In the genomic region with DNA sequence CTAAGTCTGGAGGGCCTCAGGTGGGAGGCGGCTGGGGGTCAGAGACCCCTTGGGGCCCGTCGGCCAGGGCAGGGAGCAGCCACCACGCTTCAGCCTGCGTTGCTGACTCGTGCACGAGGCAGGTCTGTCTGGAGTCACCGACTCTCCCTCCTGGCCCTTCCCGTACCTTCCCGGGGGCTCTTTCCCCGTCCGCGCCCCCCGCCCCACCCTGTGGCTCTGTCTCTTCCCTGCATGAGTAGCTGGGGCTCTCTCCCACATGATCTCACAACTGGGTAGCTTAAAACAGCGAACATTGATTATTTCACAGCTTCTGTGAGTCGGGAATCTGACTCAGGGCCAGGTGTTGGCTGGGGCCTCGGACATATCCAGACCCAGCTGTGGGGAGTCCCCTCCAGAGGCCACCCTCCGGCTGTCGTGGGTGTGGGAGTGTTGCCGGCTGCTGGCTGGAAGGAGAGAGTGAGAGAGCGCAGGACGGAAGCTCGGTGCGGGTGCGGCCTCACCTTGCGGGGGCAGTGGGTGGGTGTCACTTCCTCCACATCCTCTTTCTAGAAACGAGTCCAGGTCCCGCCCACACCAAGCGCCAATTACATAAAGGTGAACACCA, we compare ENCODE assay signal across 7 cellular contexts. TPM values are rescaled to one million over a fixed set of nuclear protein-coding genes. Genes with fewer than 3 reads are reported as not detected.
DNase-seq lines count a peak whose midpoint lies in the region; ATAC-seq and TF ChIP-seq lines count a peak whose summit lies in the region.

No MANE protein-coding gene starts in this region.

- H3K9me3 ChIP-seq in SK-N-MC (ENCODE audit: low read depth, low read length) = no peaks in the 10 kb centered on the region

- H3K4me3 ChIP-seq in SK-N-MC = no peak overlapping the region
- no peak overlapping the region for H3K4me3 ChIP-seq in kidney epithelial cell (ENCODE audit: low read depth, low read length)

- ATAC-seq in GM21825 (IDR thresholded peaks at IDR 0.05; ENCODE audit: unreplicated experiment) = no peak
- no peak for ATAC-seq in HG03442 (IDR thresholded peaks at IDR 0.05; ENCODE audit: unreplicated experiment)

- H3K9ac ChIP-seq in SK-N-MC (ENCODE audit: insufficient read length) = no peak overlapping the region

- peak overlapping the region; percentile 91 for H3K27ac ChIP-seq in SK-N-MC

- no peaks in the 10 kb centered on the region for H3K27me3 ChIP-seq in kidney epithelial cell (ENCODE audit: control insufficient read depth, insufficient read depth, low read length)

- no peak for DNase-seq in SK-N-MC (ENCODE audit: low read depth, low spot score)
- peak; percentile 46 for DNase-seq in activated effector memory CD4-positive, alpha-beta T cell treated with Interleukin-2 at 50 U/mL for 16 hours
- peak; percentile 54 for DNase-seq in kidney epithelial cell (ENCODE audit: low read depth)
- DNase-seq in stimulated activated naive CD4-positive, alpha-beta T cell (lab: John Stamatoyannopoulos, UW) = peak in 4 of 6 experiments; percentile 26 to 67 (median 55)
- no peak for DNase-seq in G401 (ENCODE audit: low spot score)

- in situ Hi-C loops in G401 (cut with HindIII; ENCODE audit: low sequenced_read_pairs) = no loop called here

- no peak for TF ChIP-seq CTCF in kidney epithelial cell (IDR thresholded peaks at IDR 0.05; ENCODE audit: insufficient read depth, low read length, poor library complexity, severe bottlenecking)

- H3K36me3 ChIP-seq in SK-N-MC (ENCODE audit: insufficient read depth, low read length) (no peaks in the 10 kb centered on the region), kidney epithelial cell (ENCODE audit: control insufficient read depth, insufficient read depth, low read length) (no peaks in the 10 kb centered on the region)

RNA-seq across cellular contexts. Expression of a gene that starts 17.3 kb away (rescaled TPM):
- 6.6 and 15.1 TPM in 2 replicates for total RNA-seq in kidney epithelial cell
- total RNA-seq in G401 (2014; rRNA removed; shearing (Covaris generic)) = 5.3 and 9.6 TPM in 2 replicates

Comparison
In these comparisons a context has a peak if more than half of its experiments do, and no peak if none do; other contexts are left out.
1. DNase-seq: peak in activated effector memory CD4-positive, alpha-beta T cell treated with Interleukin-2 at 50 U/mL for 16 hours (single experiment), kidney epithelial cell (single experiment) and stimulated activated naive CD4-positive, alpha-beta T cell (4 of 6); none in SK-N-MC (single experiment) and G401 (single experiment).